8 cellular contexts compared by ENCODE assay signal in genomic region chr10:58435297-58435696, GRCh38. TPM values are rescaled to one million over a fixed set of nuclear protein-coding genes. Genes with fewer than 3 reads are reported as not detected.
DNase-seq lines count a peak whose midpoint lies in the region; ATAC-seq, FAIRE-seq and TF ChIP-seq lines count a peak whose summit lies in the region.

No MANE protein-coding gene starts in this region.

- no peak for TF ChIP-seq POLR2A in H54 (IDR thresholded peaks at IDR 0.05; ENCODE audit: low read depth, low read length)

- intact Hi-C loops in sciatic nerve (cut with DNase I), result no loop called here

- peak; percentile 100 for FAIRE-seq in H54 (lab: Jason Lieb, UNC)

- ATAC-seq in sciatic nerve, result peak; percentile 82
- no peak for ATAC-seq in GM21529 (IDR thresholded peaks at IDR 0.05; ENCODE audit: unreplicated experiment)
- ATAC-seq in HG03196 (IDR thresholded peaks at IDR 0.05; ENCODE audit: unreplicated experiment), result no peak

- H3K4me3 ChIP-seq in fibroblast of mammary gland (ENCODE audit: control insufficient read depth, low read depth, low read length), result no peak overlapping the region

- DNase-seq in H54 (ENCODE audit: insufficient read length, low spot score), result peak; percentile 53
- DNase-seq in RPMI7951 (ENCODE audit: low read depth), result peak; percentile 99
- DNase-seq in fibroblast of mammary gland (ENCODE audit: low read depth), result peak; percentile 98
- no peak for DNase-seq in sciatic nerve (ENCODE audit: low spot score)
- DNase-seq in HuH-7 (ENCODE audit: low spot score), result no peak
- DNase-seq in NCI-H2227 (lab: John Stamatoyannopoulos, UW; ENCODE audit: unreplicated experiment), result no peak

- peak; percentile 33 for TF ChIP-seq CTCF in fibroblast of mammary gland (conservative IDR thresholded peaks at IDR 0.05; ENCODE audit: control insufficient read depth, insufficient read depth, low read depth, low read length)

RNA-seq across cellular contexts. Expression of gene TFAM, which starts 50.1 kb away (rescaled TPM):
- 28.8 and 33.4 TPM in 2 replicates for total RNA-seq in RPMI7951 (2014; rRNA removed; shearing (Covaris generic))
- 28.1 TPM for total RNA-seq in sciatic nerve

Comparison
In these comparisons a context has a peak if more than half of its experiments do, and no peak if none do; other contexts are left out.
1. DNase-seq: peak in H54 (single experiment), RPMI7951 (single experiment) and fibroblast of mammary gland (single experiment); none in sciatic nerve (single experiment), HuH-7 (single experiment) and NCI-H2227 (single experiment).